ENCODE assay signal across 16 cellular contexts in genomic region chr7:158252081-158252836, GRCh38.
DNase-seq lines count a peak whose midpoint lies in the region; ATAC-seq and TF ChIP-seq lines count a peak whose summit lies in the region.
"Had no signal": no experiment of that assay in that cellular context is flagged by ENCODE, and none has a peak within 500 bp of the region (broad histone marks: within the 10 kb centered on the region; RNA-seq: fewer than 3 reads in every experiment).

No MANE protein-coding gene starts in this region.

- no peak overlapping the region for H3K4me3 ChIP-seq in coronary artery
- H3K4me3 ChIP-seq: PC-9, stomach had no signal

- DNase-seq in Ammon's horn (ENCODE audit: low spot score): peak; percentile 81
- DNase-seq in NCI-H187 (lab: John Stamatoyannopoulos, UW): peak; percentile 45 to 78
- peak; percentile 40 for DNase-seq in coronary artery (ENCODE audit: low spot score)
- peak; percentile 73 for DNase-seq in osteocyte (ENCODE audit: extremely low spot score, unreplicated experiment)
- DNase-seq in NCI-H345 (lab: John Stamatoyannopoulos, UW): no peak
- no peak for DNase-seq in NCI-H2171 (lab: John Stamatoyannopoulos, UW)
- DNase-seq in NCI-H146 (lab: John Stamatoyannopoulos, UW): no peak
- DNase-seq: activated CD4-positive, alpha-beta T cell treated with anti-CD3 and anti-CD28 coated beads for 48 hours; central memory CD4-positive, alpha-beta T cell; KG1; left ventricle myocardium inferior; NCI-H510A treated with DMSO at 0.1 percent for 48 hours; PC-9 had no signal

- ATAC-seq in HG03025 (IDR thresholded peaks at IDR 0.05; ENCODE audit: low FRiP score, unreplicated experiment): no peak

- H3K9me3 Mint-ChIP-seq in osteocyte (ENCODE audit: unreplicated experiment): peaks cover 15% of the 10 kb centered on the region

- H3K27me3 Mint-ChIP-seq in osteocyte (ENCODE audit: unreplicated experiment): no peaks in the 10 kb centered on the region

- TF ChIP-seq CTCF in coronary artery (IDR thresholded peaks at IDR 0.05): no peak
- TF ChIP-seq CTCF in osteocyte (IDR thresholded peaks at IDR 0.05): no peak

- H3K27ac ChIP-seq in coronary artery: no peak overlapping the region
- H3K27ac ChIP-seq: HL-60, left ventricle myocardium inferior, PC-9, stomach had no signal

- H3K4me3 Mint-ChIP-seq in osteocyte (ENCODE audit: unreplicated experiment): no peak overlapping the region

- no peaks in the 10 kb centered on the region for H3K4me1 Mint-ChIP-seq in osteocyte (ENCODE audit: unreplicated experiment)

- no peak overlapping the region for H3K27ac Mint-ChIP-seq in osteocyte (ENCODE audit: unreplicated experiment)

- no peaks in the 10 kb centered on the region for H3K36me3 Mint-ChIP-seq in osteocyte (ENCODE audit: unreplicated experiment)

Comparison
In these comparisons a context has a peak if more than half of its experiments do, and no peak if none do; other contexts are left out.
1. DNase-seq: peak in Ammon's horn (single experiment), NCI-H187 (2 of 2), coronary artery (single experiment) and osteocyte (single experiment); none in NCI-H345 (single experiment), NCI-H2171 (single experiment) and NCI-H146 (single experiment).